In genomic region chr3:69739204-69740102, GRCh38 we compare ENCODE assay signal across 1 cellular context.
TF ChIP-seq lines count a peak whose summit lies in the region.

TSS of gene MITF (plus strand) at chr3:69739464. CDS start at chr3:69739598, 134 bp downstream.

TF ChIP-seq in GM12878, 131 proteins besides CTCF, POLR2A, EP300 and RAD21 (continued from another document and continues in another):
- 0 out of 2 replicates have a peak, but pooled peaks have one; percentile 48 for TF ChIP-seq CREM (IDR thresholded peaks at IDR 0.05; ENCODE audit: low read depth)
- TF ChIP-seq SMARCA5 (IDR thresholded peaks at IDR 0.05): no peak
- TF ChIP-seq MEF2B (IDR thresholded peaks at IDR 0.05; ENCODE audit: partially characterized antibody, poor library complexity, severe bottlenecking): no peak
- TF ChIP-seq ZBTB11 (CRISPR knock-in tag; IDR thresholded peaks at IDR 0.05): no peak
- no peak for TF ChIP-seq STAT1 (conservative IDR thresholded peaks at IDR 0.05)
- TF ChIP-seq NFIC (IDR thresholded peaks at IDR 0.05; ENCODE audit: low read depth, low read length): no peak
- no peak for TF ChIP-seq ZBTB4 (CRISPR knock-in tag; IDR thresholded peaks at IDR 0.05)
- TF ChIP-seq MTA3 (IDR thresholded peaks at IDR 0.05; ENCODE audit: borderline replicate concordance, low read length): no peak
- no peak for TF ChIP-seq ATF7 (IDR thresholded peaks at IDR 0.05; ENCODE audit: low read depth)
- no peak for TF ChIP-seq SKIL (IDR thresholded peaks at IDR 0.05; ENCODE audit: low read depth, poor library complexity, severe bottlenecking)
- no peak for TF ChIP-seq ASH2L (IDR thresholded peaks at IDR 0.05; ENCODE audit: borderline replicate concordance, low read depth)
- TF ChIP-seq PRDM15 (CRISPR knock-in tag; IDR thresholded peaks at IDR 0.05): no peak
- no peak for TF ChIP-seq REST (IDR thresholded peaks at IDR 0.05; ENCODE audit: low read depth, low read length)
- TF ChIP-seq CHD2 (IDR thresholded peaks at IDR 0.05; ENCODE audit: borderline replicate concordance, low read depth, low read length): no peak
- peak; percentile 88 for TF ChIP-seq HCFC1 (IDR thresholded peaks at IDR 0.05; ENCODE audit: low read length)
- no peak for TF ChIP-seq SREBF2 (IDR thresholded peaks at IDR 0.05; ENCODE audit: low read length)
- TF ChIP-seq ETV6 (conservative IDR thresholded peaks at IDR 0.05 in 1 of 2, IDR thresholded peaks at IDR 0.05 in 1 of 2; ENCODE audit: borderline replicate concordance in 1 of 2, low read depth in 1 of 2): no peak
- TF ChIP-seq EZH2 (IDR thresholded peaks at IDR 0.05; ENCODE audit: borderline replicate concordance, control insufficient read depth, low read depth, low read length): no peak
- no peak for TF ChIP-seq ZBTB33 (IDR thresholded peaks at IDR 0.05)
- TF ChIP-seq NR2C1 (IDR thresholded peaks at IDR 0.05): peak; percentile 37; the same call in 1 of the 2 replicates
- TF ChIP-seq TBL1XR1 (IDR thresholded peaks at IDR 0.05; ENCODE audit: low read depth, low read length): no peak
- TF ChIP-seq MLLT1 (IDR thresholded peaks at IDR 0.05): no peak
- TF ChIP-seq SMAD1 (IDR thresholded peaks at IDR 0.05; ENCODE audit: low read depth, partially characterized antibody): no peak
- no peak for TF ChIP-seq JUND (IDR thresholded peaks at IDR 0.05; ENCODE audit: low read depth, low read length)
- no peak for TF ChIP-seq TARDBP (IDR thresholded peaks at IDR 0.05; ENCODE audit: borderline replicate concordance)
- no peak for TF ChIP-seq RBBP5 (conservative IDR thresholded peaks at IDR 0.05)
- no peak for TF ChIP-seq PML (IDR thresholded peaks at IDR 0.05; ENCODE audit: low read length)
- TF ChIP-seq NFXL1 (IDR thresholded peaks at IDR 0.05; ENCODE audit: borderline replicate concordance): no peak
- TF ChIP-seq BHLHE40 (IDR thresholded peaks at IDR 0.05; ENCODE audit: borderline replicate concordance in 1 of 2, low read depth in 2 of 2, low read length in 1 of 2): peak in 1 of 2 experiments; percentile 42; a peak in 2 of 4 replicates
- 0 out of 2 replicates have a peak, but pooled peaks have one; percentile 32 for TF ChIP-seq YY1 (IDR thresholded peaks at IDR 0.05; ENCODE audit: low read depth, low read length)
- no peak for TF ChIP-seq ZNF592 (IDR thresholded peaks at IDR 0.05)
- no peak for TF ChIP-seq GATAD2B (conservative IDR thresholded peaks at IDR 0.05; ENCODE audit: low read depth)
